ENCODE assay signal across 21 cellular contexts in the genomic region with DNA sequence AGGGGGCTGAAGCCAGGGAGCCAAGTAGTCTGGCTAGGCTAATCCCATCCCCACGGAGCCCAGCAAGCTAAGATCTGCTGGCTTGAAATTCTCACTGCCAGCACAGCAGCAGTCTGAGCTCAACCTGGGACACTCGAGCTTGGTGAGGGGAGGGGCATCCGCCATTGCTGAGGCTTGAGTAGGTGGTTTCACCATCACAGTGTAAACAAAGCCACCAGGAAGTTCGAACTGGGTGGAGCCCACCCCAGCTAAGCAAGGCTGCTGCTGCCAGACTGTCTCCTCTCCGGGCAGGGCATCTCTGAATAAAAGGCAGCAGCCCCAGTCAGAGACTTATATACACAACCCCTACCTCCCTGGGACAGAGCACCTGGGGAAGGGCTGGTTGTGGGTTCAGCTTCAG.
A peak's percentile ranks its signal among the peaks of the same experiment; 100 is the strongest.
DNase-seq lines count a peak whose midpoint lies in the region; ATAC-seq, FAIRE-seq and TF ChIP-seq lines count a peak whose summit lies in the region.
"Had no signal": no experiment of that assay in that cellular context is flagged by ENCODE, and none has a peak within 500 bp of the region (broad histone marks: within the 10 kb centered on the region; RNA-seq: fewer than 3 reads in every experiment).

No MANE protein-coding gene starts in this region.

- H2AFZ ChIP-seq in HepG2 (ENCODE audit: low read length) (no peak overlapping the region), PC-3 (ENCODE audit: low read length) (peak overlapping the region; percentile 18; the same call in 1 of the 2 replicates)

- no peak for TF ChIP-seq CTCF in HepG2 (CRISPR knock-in tag; IDR thresholded peaks at IDR 0.05)
- no peak for TF ChIP-seq CTCF in right lobe of liver (IDR thresholded peaks at IDR 0.05)
- TF ChIP-seq CTCF in PC-3 (conservative IDR thresholded peaks at IDR 0.05; ENCODE audit: low read depth, low read length): no peak
- no peak for TF ChIP-seq CTCF in upper lobe of right lung (IDR thresholded peaks at IDR 0.05)

- H3K9me2 ChIP-seq in PC-3 (replicated peaks; ENCODE audit: low read length): no peaks in the 10 kb centered on the region

- no peak overlapping the region for H3K9ac ChIP-seq in HepG2 (ENCODE audit: insufficient read depth, low read depth, low read length)
- H3K9ac ChIP-seq in PC-3 (ENCODE audit: low read length): no peak overlapping the region

- no peak for TF ChIP-seq RAD21 in HepG2 (CRISPR knock-in tag; IDR thresholded peaks at IDR 0.05)

- H3K4me3 ChIP-seq in HepG2 (replicated peaks in 1 of 3; ENCODE audit: insufficient read depth in 1 of 3, low read depth in 2 of 3, low read length in 3 of 3) (no peak overlapping the region), right lobe of liver (no peak overlapping the region), PC-3 (ENCODE audit: low read length) (no peak overlapping the region), upper lobe of right lung (no peak overlapping the region)
- H3K4me3 ChIP-seq: gastrocnemius medialis had no signal

- intact Hi-C loops in HepG2 (cut with micrococcal nuclease; ENCODE audit: unreplicated experiment) (no loop called here), right lobe of liver (cut with DNase I) (no loop called here), PC-3 (cut with micrococcal nuclease) (no loop called here), upper lobe of right lung (cut with DNase I) (no loop called here)

- H3K27me3 ChIP-seq in HepG2 (ENCODE audit: control insufficient read depth in 1 of 2, insufficient read depth in 2 of 2, low read length in 2 of 2) (no peaks in the 10 kb centered on the region), right lobe of liver (no peaks in the 10 kb centered on the region), PC-3 (ENCODE audit: low read length) (no peaks in the 10 kb centered on the region), upper lobe of right lung (no peaks in the 10 kb centered on the region)
- H3K27me3 ChIP-seq: gastrocnemius medialis had no signal

- H3F3A ChIP-seq in PC-3 (ENCODE audit: low read length, unreplicated experiment): no peaks in the 10 kb centered on the region

- FAIRE-seq in HepG2 (lab: Jason Lieb, UNC): no peak

- DNase-seq in HepG2 (ENCODE audit: low spot score) (peak; percentile 7), right lobe of liver (no peak), PC-3 (peak; percentile 13), iris pigment epithelial cell (ENCODE audit: low read depth) (peak; percentile 35), upper lobe of right lung (peak; percentile 84), NCI-H774 (lab: John Stamatoyannopoulos, UW) (no peak)
- no peak for DNase-seq in activated naive CD4-positive, alpha-beta T cell treated with anti-CD3 and anti-CD28 coated beads, Interleukin-2, amount 50 U/mL, for 72 hours (ENCODE audit: low spot score in 2 of 2)
- DNase-seq: ACHN; activated CD4-positive, CD25-positive, alpha-beta regulatory T cell treated with anti-CD3 and anti-CD28 coated beads, Interleukin-2, amount 50 U/mL, for 72 hours; activated CD8-positive, alpha-beta memory T cell treated with anti-CD3 and anti-CD28 coated beads for 24 hours; activated naive CD8-positive, alpha-beta T cell treated with anti-CD3 and anti-CD28 coated beads for 36 hours; DMS153; erythroblast; gastrocnemius medialis; NCI-H1436; SHP77 treated with DMSO at 0.1 percent for 48 hours; stimulated activated naive CD4-positive, alpha-beta T cell treated with Interleukin-2 at 50 U/mL for 16 hours; T-helper 9 cell had no signal

- 0% methylated on average over 1 of the region's 5 CpGs for WGBS in HepG2 (ENCODE audit: low lambda C conversion rate)
- WGBS in right lobe of liver (ENCODE audit: insufficient coverage, low coverage, low lambda C conversion rate, missing lambda C conversion rate): 0% methylated on average over 1 of the region's 5 CpGs

- H3K27ac Mint-ChIP-seq in activated naive CD4-positive, alpha-beta T cell treated with anti-CD3 and anti-CD28 coated beads, Interleukin-2, amount 50 U/mL, for 72 hours: no peak overlapping the region
- H3K27ac Mint-ChIP-seq: activated naive CD8-positive, alpha-beta T cell treated with anti-CD3 and anti-CD28 coated beads for 36 hours; CD14-positive monocyte had no signal

- peaks cover 15 to 23% of the 10 kb centered on the region in 2 donors for H3K9me3 Mint-ChIP-seq in activated naive CD4-positive, alpha-beta T cell treated with anti-CD3 and anti-CD28 coated beads, Interleukin-2, amount 50 U/mL, for 72 hours

- H3K4me2 ChIP-seq in HepG2 (ENCODE audit: low read depth, low read length): no peak overlapping the region
- H3K4me2 ChIP-seq in PC-3 (ENCODE audit: low read length): no peak overlapping the region

- in situ Hi-C loops in HepG2 (cut with HindIII; ENCODE audit: extremely low pct_ligation_motif_present, low pct_unique_long_range_greater_than_20kb): no loop called here

- POLR2A ChIA-PET in HepG2 (lab: Yijun Ruan, JAX): no interaction called here
- POLR2A ChIA-PET in PC-3 (lab: Charles Lee; ENCODE audit: unreplicated experiment): no interaction called here

- no peak for ATAC-seq in HepG2
- no peak for ATAC-seq in right lobe of liver
- peak; percentile 15; the same call in 1 of the 2 replicates for ATAC-seq in PC-3
- peak; percentile 78 for ATAC-seq in upper lobe of right lung
- no peak for ATAC-seq in GM18858 (IDR thresholded peaks at IDR 0.05; ENCODE audit: unreplicated experiment)
- no peak for ATAC-seq in activated naive CD4-positive, alpha-beta T cell treated with anti-CD3 and anti-CD28 coated beads, Interleukin-2, amount 50 U/mL, for 72 hours
- ATAC-seq: gastrocnemius medialis, sciatic nerve had no signal

- H3K36me3 ChIP-seq in HepG2 (replicated peaks in 1 of 2; ENCODE audit: control insufficient read depth in 1 of 2, insufficient read depth in 2 of 2, low read length in 2 of 2) (no peaks in the 10 kb centered on the region), right lobe of liver (no peaks in the 10 kb centered on the region), PC-3 (ENCODE audit: low read depth, low read length) (no peaks in the 10 kb centered on the region), upper lobe of right lung (no peaks in the 10 kb centered on the region)
- H3K36me3 ChIP-seq: gastrocnemius medialis had no signal

- no peaks in the 10 kb centered on the region for H3K79me2 ChIP-seq in HepG2 (ENCODE audit: insufficient read depth, low read length)
- no peaks in the 10 kb centered on the region for H3K79me2 ChIP-seq in PC-3 (ENCODE audit: low read length)

- CTCF ChIA-PET in HepG2 (lab: Yijun Ruan, JAX; ENCODE audit: low intra/inter-chr PET ratio, low total read pairs): no interaction called here
- CTCF ChIA-PET in PC-3 (lab: Charles Lee): no interaction called here

- H3K9me3 ChIP-seq in HepG2 (ENCODE audit: low read length) (0 out of 2 replicates have a peak, but pooled peaks cover 6% of the 10 kb centered on the region), right lobe of liver (no peaks in the 10 kb centered on the region), PC-3 (ENCODE audit: low read length) (no peaks in the 10 kb centered on the region), upper lobe of right lung (no peaks in the 10 kb centered on the region)
- H3K9me3 ChIP-seq: gastrocnemius medialis had no signal

- no peak for TF ChIP-seq EP300 in HepG2 (IDR thresholded peaks at IDR 0.05; ENCODE audit: low read depth in 2 of 2, low read length in 2 of 2)
- no peak for TF ChIP-seq EP300 in HepG2 (CRISPR knock-in tag; IDR thresholded peaks at IDR 0.05; ENCODE audit: borderline replicate concordance)

- no peak overlapping the region for H3K27ac ChIP-seq in HepG2 (ENCODE audit: extremely low read length, insufficient read depth, low read length)
- no peak overlapping the region for H3K27ac ChIP-seq in right lobe of liver
- H3K27ac ChIP-seq in PC-3 (ENCODE audit: low read length): no peak overlapping the region
- H3K27ac ChIP-seq in upper lobe of right lung: no peak overlapping the region
- H3K27ac ChIP-seq: gastrocnemius medialis had no signal

- H3K4me1 ChIP-seq in HepG2 (ENCODE audit: insufficient read depth, low read length) (no peaks in the 10 kb centered on the region), right lobe of liver (no peaks in the 10 kb centered on the region), PC-3 (ENCODE audit: insufficient read depth, low read length) (no peaks in the 10 kb centered on the region), upper lobe of right lung (no peaks in the 10 kb centered on the region)
- H3K4me1 ChIP-seq: gastrocnemius medialis had no signal

- no TSS peak for BruUV-seq in HepG2 (replicated peaks; lab: Mats Ljungman, UMichigan)
- no TSS peak for BruUV-seq in PC-3 (replicated peaks; lab: Mats Ljungman, UMichigan)

- peaks cover 0 to 5% of the 10 kb centered on the region in 2 donors for H3K36me3 Mint-ChIP-seq in activated naive CD4-positive, alpha-beta T cell treated with anti-CD3 and anti-CD28 coated beads, Interleukin-2, amount 50 U/mL, for 72 hours
- H3K36me3 Mint-ChIP-seq: activated naive CD8-positive, alpha-beta T cell treated with anti-CD3 and anti-CD28 coated beads for 36 hours; CD14-positive monocyte had no signal

- no peak for TF ChIP-seq POLR2A in HepG2 (IDR thresholded peaks at IDR 0.05; ENCODE audit: insufficient read depth in 1 of 2, low read depth in 2 of 2, low read length in 2 of 2)
- TF ChIP-seq POLR2A in right lobe of liver (IDR thresholded peaks at IDR 0.05): no peak

- H4K20me1 ChIP-seq in HepG2 (ENCODE audit: insufficient read depth, low read length) (no peaks in the 10 kb centered on the region), PC-3 (ENCODE audit: low read length) (no peaks in the 10 kb centered on the region)

TF ChIP-seq in HepG2, 621 proteins besides CTCF, POLR2A, EP300 and RAD21 (continues in another document):
- no peak for TF ChIP-seq PAF1 (CRISPR knock-in tag; IDR thresholded peaks at IDR 0.05)
- no peak for TF ChIP-seq ETV5 (CRISPR knock-in tag; IDR thresholded peaks at IDR 0.05; ENCODE audit: borderline replicate concordance)
- TF ChIP-seq, protein P1, sequence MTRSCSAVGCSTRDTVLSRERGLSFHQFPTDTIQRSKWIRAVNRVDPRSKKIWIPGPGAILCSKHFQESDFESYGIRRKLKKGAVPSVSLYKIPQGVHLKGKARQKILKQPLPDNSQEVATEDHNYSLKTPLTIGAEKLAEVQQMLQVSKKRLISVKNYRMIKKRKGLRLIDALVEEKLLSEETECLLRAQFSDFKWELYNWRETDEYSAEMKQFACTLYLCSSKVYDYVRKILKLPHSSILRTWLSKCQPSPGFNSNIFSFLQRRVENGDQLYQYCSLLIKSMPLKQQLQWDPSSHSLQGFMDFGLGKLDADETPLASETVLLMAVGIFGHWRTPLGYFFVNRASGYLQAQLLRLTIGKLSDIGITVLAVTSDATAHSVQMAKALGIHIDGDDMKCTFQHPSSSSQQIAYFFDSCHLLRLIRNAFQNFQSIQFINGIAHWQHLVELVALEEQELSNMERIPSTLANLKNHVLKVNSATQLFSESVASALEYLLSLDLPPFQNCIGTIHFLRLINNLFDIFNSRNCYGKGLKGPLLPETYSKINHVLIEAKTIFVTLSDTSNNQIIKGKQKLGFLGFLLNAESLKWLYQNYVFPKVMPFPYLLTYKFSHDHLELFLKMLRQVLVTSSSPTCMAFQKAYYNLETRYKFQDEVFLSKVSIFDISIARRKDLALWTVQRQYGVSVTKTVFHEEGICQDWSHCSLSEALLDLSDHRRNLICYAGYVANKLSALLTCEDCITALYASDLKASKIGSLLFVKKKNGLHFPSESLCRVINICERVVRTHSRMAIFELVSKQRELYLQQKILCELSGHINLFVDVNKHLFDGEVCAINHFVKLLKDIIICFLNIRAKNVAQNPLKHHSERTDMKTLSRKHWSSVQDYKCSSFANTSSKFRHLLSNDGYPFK (CRISPR knock-in tag; IDR thresholded peaks at IDR 0.05; ENCODE audit: borderline replicate concordance): no peak

Comparison
In these comparisons a context has a peak if more than half of its experiments do, and no peak if none do; other contexts are left out.
1. DNase-seq: peak in HepG2 (single experiment), PC-3 (single experiment), iris pigment epithelial cell (single experiment) and upper lobe of right lung (single experiment); none in right lobe of liver (0 of 3), NCI-H774 (single experiment) and activated naive CD4-positive, alpha-beta T cell treated with anti-CD3 and anti-CD28 coated beads, Interleukin-2, amount 50 U/mL, for 72 hours (0 of 2).
2. ATAC-seq: peak in PC-3 (single experiment) and upper lobe of right lung (single experiment); none in HepG2 (single experiment), right lobe of liver (0 of 4), GM18858 (single experiment) and activated naive CD4-positive, alpha-beta T cell treated with anti-CD3 and anti-CD28 coated beads, Interleukin-2, amount 50 U/mL, for 72 hours (0 of 2).